40 cellular contexts compared by ENCODE assay signal in the genomic region with DNA sequence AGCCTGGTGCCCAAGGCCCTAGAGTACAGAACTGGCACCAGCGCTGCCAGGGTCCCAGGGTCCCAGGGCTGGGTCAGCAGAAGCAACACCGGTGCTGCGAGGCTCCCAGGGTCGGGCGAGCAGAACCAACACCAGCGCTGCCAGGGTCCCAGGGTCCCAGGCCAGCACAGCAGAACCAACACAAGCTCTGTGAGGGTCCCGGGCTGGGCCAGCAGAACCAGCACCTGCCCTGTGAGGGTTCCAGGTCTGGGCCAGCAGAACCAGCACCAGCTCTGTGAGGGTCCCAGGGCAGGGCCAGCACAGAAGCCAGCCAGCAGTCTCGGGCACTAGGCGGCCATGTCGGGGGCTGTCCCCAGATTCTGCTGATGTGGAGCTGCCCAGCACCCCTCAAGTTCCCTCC.
"Had no signal": no experiment of that assay in that cellular context is flagged by ENCODE, and none has a peak within 500 bp of the region (broad histone marks: within the 10 kb centered on the region; RNA-seq: fewer than 3 reads in every experiment).

No MANE protein-coding gene starts in this region.

- FAIRE-seq: astrocyte, bronchial epithelial cell had no signal

- H3K9me3 ChIP-seq: adrenal gland, ascending aorta, body of pancreas, breast epithelium had no signal

- H3K4me3 ChIP-seq: adrenal gland, ascending aorta, body of pancreas, breast epithelium, cardiac muscle cell had no signal

- DNase-seq: activated effector memory CD4-positive, alpha-beta T cell treated with anti-CD3 and anti-CD28 coated beads, Interleukin-2, amount 50 U/mL, for 16 hours; activated effector memory CD4-positive, alpha-beta T cell treated with Interleukin-2 at 50 U/mL for 16 hours; activated gamma-delta T cell; activated gamma-delta T cell treated with Interleukin-2 at 50 U/mL for 16 hours; activated naive CD4-positive, alpha-beta T cell; activated naive CD4-positive, alpha-beta T cell treated with anti-CD3 and anti-CD28 coated beads for 36 hours; activated naive CD4-positive, alpha-beta T cell treated with anti-CD3 and anti-CD28 coated beads, Interleukin-2, amount 10 ng/mL, durations not matched to agents 7 days and 5 days; activated naive CD4-positive, alpha-beta T cell treated with anti-CD3 and anti-CD28 coated beads, Interleukin-2, amount 50 U/mL, for 16 hours; activated naive CD4-positive, alpha-beta T cell treated with Interleukin-2 at 50 U/mL for 16 hours; activated naive CD8-positive, alpha-beta T cell treated with anti-CD3 and anti-CD28 coated beads for 36 hours; activated naive CD8-positive, alpha-beta T cell treated with anti-CD3 and anti-CD28 coated beads, Interleukin-2, amount 10 ng/mL, durations not matched to agents 7 days and 5 days; activated naive CD8-positive, alpha-beta T cell treated with anti-CD3 and anti-CD28 coated beads, Interleukin-2, amount 50 U/mL, for 24 hours; activated T-cell treated with anti-CD3 and anti-CD28 coated beads, Interleukin-2, amount 50 U/mL, for 1 hour; activated T-cell treated with anti-CD3 and anti-CD28 coated beads, Interleukin-2, amount 50 U/mL, for 24 hours; activated T-cell treated with anti-CD3 and anti-CD28 coated beads, Interleukin-2, amount 50 U/mL, for 4 hours; activated T-cell treated with anti-CD3 and anti-CD28 coated beads, Interleukin-2, amount 50 U/mL, for 48 hours; activated T-cell treated with anti-CD3 and anti-CD28 coated beads, Interleukin-2, amount 50 U/mL, for 72 hours; adrenal gland; amniotic stem cell; amygdala; anterior cingulate cortex; aorta; body of pancreas; brain microvascular endothelial cell; caudate nucleus; central memory CD4-positive, alpha-beta T cell; cerebellar nuclear complex had no signal

- H3K27ac Mint-ChIP-seq: activated naive CD4-positive, alpha-beta T cell treated with anti-CD3 and anti-CD28 coated beads for 36 hours; activated naive CD4-positive, alpha-beta T cell treated with anti-CD3 and anti-CD28 coated beads, Interleukin-2, amount 10 ng/mL, durations not matched to agents 7 days and 5 days; activated naive CD4-positive, alpha-beta T cell treated with anti-CD3 and anti-CD28 coated beads, Interleukin-2, amount 50 U/mL, for 24 hours; activated naive CD4-positive, alpha-beta T cell treated with anti-CD3 and anti-CD28 coated beads, Interleukin-2, amount 50 U/mL, for 72 hours; activated naive CD8-positive, alpha-beta T cell; activated naive CD8-positive, alpha-beta T cell treated with anti-CD3 and anti-CD28 coated beads for 36 hours; activated naive CD8-positive, alpha-beta T cell treated with anti-CD3 and anti-CD28 coated beads, Interleukin-2, amount 10 ng/mL, durations not matched to agents 7 days and 5 days; activated naive CD8-positive, alpha-beta T cell treated with anti-CD3 and anti-CD28 coated beads, Interleukin-2, amount 50 U/mL, for 24 hours; activated T-cell treated with anti-CD3 and anti-CD28 coated beads, Interleukin-2, amount 50 U/mL, for 24 hours; activated T-cell treated with anti-CD3 and anti-CD28 coated beads, Interleukin-2, amount 50 U/mL, for 72 hours; activated T-helper 1 cell treated with anti-CD3 and anti-CD28 coated beads, Interleukin-12 subunit alpha, Interleukin-12 subunit beta, Interleukin-2, Interleukin-4 antibody, amounts not matched to agents 30 ng/mL and 10 ng/mL and 1 ng/mL, durations not matched to agents 14 hours and 24 hours and 36 hours; activated T-helper 17 cell treated with anti-CD3 and anti-CD28 coated beads, Interleukin-2, amount 50 U/mL, for 72 hours; activated T-helper 2 cell treated with anti-CD3 and anti-CD28 coated beads, Interferon-gamma antibody, Interleukin-2, Interleukin-4, amounts not matched to agents 10 μg/mL and 5 μg/mL and 100 μg/mL, durations not matched to agents 14 hours and 24 hours and 36 hours had no signal

- H3K4me3 Mint-ChIP-seq: activated naive CD4-positive, alpha-beta T cell treated with anti-CD3 and anti-CD28 coated beads for 36 hours; activated naive CD4-positive, alpha-beta T cell treated with anti-CD3 and anti-CD28 coated beads, Interleukin-2, amount 10 ng/mL, durations not matched to agents 7 days and 5 days; activated naive CD4-positive, alpha-beta T cell treated with anti-CD3 and anti-CD28 coated beads, Interleukin-2, amount 50 U/mL, for 24 hours; activated naive CD8-positive, alpha-beta T cell; activated naive CD8-positive, alpha-beta T cell treated with anti-CD3 and anti-CD28 coated beads for 36 hours; activated naive CD8-positive, alpha-beta T cell treated with anti-CD3 and anti-CD28 coated beads, Interleukin-2, amount 10 ng/mL, durations not matched to agents 7 days and 5 days; activated naive CD8-positive, alpha-beta T cell treated with anti-CD3 and anti-CD28 coated beads, Interleukin-2, amount 50 U/mL, for 24 hours; activated T-cell treated with anti-CD3 and anti-CD28 coated beads, Interleukin-2, amount 50 U/mL, for 24 hours; activated T-cell treated with anti-CD3 and anti-CD28 coated beads, Interleukin-2, amount 50 U/mL, for 4 hours; activated T-cell treated with anti-CD3 and anti-CD28 coated beads, Interleukin-2, amount 50 U/mL, for 72 hours; activated T-helper 1 cell treated with anti-CD3 and anti-CD28 coated beads, Interleukin-12 subunit alpha, Interleukin-12 subunit beta, Interleukin-2, Interleukin-4 antibody, amounts not matched to agents 30 ng/mL and 10 ng/mL and 1 ng/mL, durations not matched to agents 14 hours and 24 hours and 36 hours; activated T-helper 17 cell treated with anti-CD3 and anti-CD28 coated beads, Interleukin-2, amount 50 U/mL, for 72 hours; brain; central memory CD8-positive, alpha-beta T cell had no signal

- H3K4me1 Mint-ChIP-seq: activated naive CD4-positive, alpha-beta T cell treated with anti-CD3 and anti-CD28 coated beads, Interleukin-2, amount 10 ng/mL, durations not matched to agents 7 days and 5 days; activated naive CD4-positive, alpha-beta T cell treated with anti-CD3 and anti-CD28 coated beads, Interleukin-2, amount 50 U/mL, for 24 hours; activated naive CD8-positive, alpha-beta T cell treated with anti-CD3 and anti-CD28 coated beads for 36 hours; activated naive CD8-positive, alpha-beta T cell treated with anti-CD3 and anti-CD28 coated beads, Interleukin-2, amount 10 ng/mL, durations not matched to agents 7 days and 5 days; activated naive CD8-positive, alpha-beta T cell treated with anti-CD3 and anti-CD28 coated beads, Interleukin-2, amount 50 U/mL, for 24 hours; activated T-helper 17 cell treated with anti-CD3 and anti-CD28 coated beads, Interleukin-2, amount 50 U/mL, for 72 hours had no signal

- H3K36me3 ChIP-seq: adrenal gland, ascending aorta, brain microvascular endothelial cell, breast epithelium, cardiac muscle cell had no signal

- H3K27me3 ChIP-seq: adrenal gland, ascending aorta, body of pancreas, brain microvascular endothelial cell, breast epithelium, cardiac muscle cell had no signal

- H3K9me3 Mint-ChIP-seq: activated naive CD4-positive, alpha-beta T cell treated with anti-CD3 and anti-CD28 coated beads for 36 hours; activated naive CD4-positive, alpha-beta T cell treated with anti-CD3 and anti-CD28 coated beads, Interleukin-2, amount 10 ng/mL, durations not matched to agents 7 days and 5 days; activated naive CD4-positive, alpha-beta T cell treated with anti-CD3 and anti-CD28 coated beads, Interleukin-2, amount 50 U/mL, for 24 hours; activated naive CD4-positive, alpha-beta T cell treated with anti-CD3 and anti-CD28 coated beads, Interleukin-2, amount 50 U/mL, for 72 hours; activated naive CD8-positive, alpha-beta T cell treated with anti-CD3 and anti-CD28 coated beads for 36 hours; activated naive CD8-positive, alpha-beta T cell treated with anti-CD3 and anti-CD28 coated beads, Interleukin-2, amount 10 ng/mL, durations not matched to agents 7 days and 5 days; activated naive CD8-positive, alpha-beta T cell treated with anti-CD3 and anti-CD28 coated beads, Interleukin-2, amount 50 U/mL, for 24 hours; activated T-cell treated with anti-CD3 and anti-CD28 coated beads, Interleukin-2, amount 50 U/mL, for 24 hours; activated T-cell treated with anti-CD3 and anti-CD28 coated beads, Interleukin-2, amount 50 U/mL, for 4 hours; activated T-cell treated with anti-CD3 and anti-CD28 coated beads, Interleukin-2, amount 50 U/mL, for 72 hours; activated T-helper 1 cell treated with anti-CD3 and anti-CD28 coated beads, Interleukin-12 subunit alpha, Interleukin-12 subunit beta, Interleukin-2, Interleukin-4 antibody, amounts not matched to agents 30 ng/mL and 10 ng/mL and 1 ng/mL, durations not matched to agents 14 hours and 24 hours and 36 hours; activated T-helper 17 cell treated with anti-CD3 and anti-CD28 coated beads, Interleukin-2, amount 50 U/mL, for 72 hours; activated T-helper 2 cell treated with anti-CD3 and anti-CD28 coated beads, Interferon-gamma antibody, Interleukin-2, Interleukin-4, amounts not matched to agents 10 μg/mL and 5 μg/mL and 100 μg/mL, durations not matched to agents 14 hours and 24 hours and 36 hours; central memory CD8-positive, alpha-beta T cell had no signal

- ATAC-seq: activated naive CD4-positive, alpha-beta T cell treated with anti-CD3 and anti-CD28 coated beads, Interleukin-2, amount 50 U/mL, for 72 hours; activated naive CD8-positive, alpha-beta T cell treated with anti-CD3 and anti-CD28 coated beads, Interleukin-2, amount 50 U/mL, for 24 hours; activated T-cell treated with anti-CD3 and anti-CD28 coated beads, Interleukin-2, amount 50 U/mL, for 4 hours; activated T-cell treated with anti-CD3 and anti-CD28 coated beads, Interleukin-2, amount 50 U/mL, for 72 hours; activated T-helper 17 cell treated with anti-CD3 and anti-CD28 coated beads, Interleukin-2, amount 50 U/mL, for 72 hours; body of pancreas had no signal

- H3K4me1 ChIP-seq: adrenal gland, ascending aorta, body of pancreas, breast epithelium had no signal

- H3K27ac ChIP-seq: ascending aorta, body of pancreas, brain microvascular endothelial cell, breast epithelium, cardiac muscle cell had no signal
